In the genomic region with DNA sequence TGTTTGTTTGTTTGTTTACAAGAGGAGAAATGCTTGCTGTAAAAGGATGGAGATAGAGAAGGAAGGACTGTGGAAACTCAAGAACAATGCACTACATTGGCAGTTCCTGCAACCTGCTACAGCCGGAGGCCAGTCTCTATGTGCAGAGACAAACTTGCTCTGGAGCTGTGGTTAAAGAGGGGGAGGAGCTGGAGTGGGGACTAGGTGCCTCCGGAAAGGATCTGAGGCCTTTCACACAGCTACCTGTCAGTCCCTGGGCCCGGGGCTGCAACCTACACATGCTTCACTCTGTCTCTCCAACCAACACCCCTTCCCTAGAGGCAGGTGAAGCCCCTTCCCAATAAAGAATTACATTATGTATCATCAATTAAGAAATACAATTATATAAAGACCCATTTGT, we compare ENCODE assay signal across 1 cellular context.
A peak's percentile ranks its signal among the peaks of the same experiment; 100 is the strongest.
TF ChIP-seq lines count a peak whose summit lies in the region.

No MANE protein-coding gene starts in this region.

TF ChIP-seq in HepG2, 621 proteins besides CTCF, POLR2A, EP300 and RAD21 (continued from another document and continues in another):
- TF ChIP-seq, protein P1, sequence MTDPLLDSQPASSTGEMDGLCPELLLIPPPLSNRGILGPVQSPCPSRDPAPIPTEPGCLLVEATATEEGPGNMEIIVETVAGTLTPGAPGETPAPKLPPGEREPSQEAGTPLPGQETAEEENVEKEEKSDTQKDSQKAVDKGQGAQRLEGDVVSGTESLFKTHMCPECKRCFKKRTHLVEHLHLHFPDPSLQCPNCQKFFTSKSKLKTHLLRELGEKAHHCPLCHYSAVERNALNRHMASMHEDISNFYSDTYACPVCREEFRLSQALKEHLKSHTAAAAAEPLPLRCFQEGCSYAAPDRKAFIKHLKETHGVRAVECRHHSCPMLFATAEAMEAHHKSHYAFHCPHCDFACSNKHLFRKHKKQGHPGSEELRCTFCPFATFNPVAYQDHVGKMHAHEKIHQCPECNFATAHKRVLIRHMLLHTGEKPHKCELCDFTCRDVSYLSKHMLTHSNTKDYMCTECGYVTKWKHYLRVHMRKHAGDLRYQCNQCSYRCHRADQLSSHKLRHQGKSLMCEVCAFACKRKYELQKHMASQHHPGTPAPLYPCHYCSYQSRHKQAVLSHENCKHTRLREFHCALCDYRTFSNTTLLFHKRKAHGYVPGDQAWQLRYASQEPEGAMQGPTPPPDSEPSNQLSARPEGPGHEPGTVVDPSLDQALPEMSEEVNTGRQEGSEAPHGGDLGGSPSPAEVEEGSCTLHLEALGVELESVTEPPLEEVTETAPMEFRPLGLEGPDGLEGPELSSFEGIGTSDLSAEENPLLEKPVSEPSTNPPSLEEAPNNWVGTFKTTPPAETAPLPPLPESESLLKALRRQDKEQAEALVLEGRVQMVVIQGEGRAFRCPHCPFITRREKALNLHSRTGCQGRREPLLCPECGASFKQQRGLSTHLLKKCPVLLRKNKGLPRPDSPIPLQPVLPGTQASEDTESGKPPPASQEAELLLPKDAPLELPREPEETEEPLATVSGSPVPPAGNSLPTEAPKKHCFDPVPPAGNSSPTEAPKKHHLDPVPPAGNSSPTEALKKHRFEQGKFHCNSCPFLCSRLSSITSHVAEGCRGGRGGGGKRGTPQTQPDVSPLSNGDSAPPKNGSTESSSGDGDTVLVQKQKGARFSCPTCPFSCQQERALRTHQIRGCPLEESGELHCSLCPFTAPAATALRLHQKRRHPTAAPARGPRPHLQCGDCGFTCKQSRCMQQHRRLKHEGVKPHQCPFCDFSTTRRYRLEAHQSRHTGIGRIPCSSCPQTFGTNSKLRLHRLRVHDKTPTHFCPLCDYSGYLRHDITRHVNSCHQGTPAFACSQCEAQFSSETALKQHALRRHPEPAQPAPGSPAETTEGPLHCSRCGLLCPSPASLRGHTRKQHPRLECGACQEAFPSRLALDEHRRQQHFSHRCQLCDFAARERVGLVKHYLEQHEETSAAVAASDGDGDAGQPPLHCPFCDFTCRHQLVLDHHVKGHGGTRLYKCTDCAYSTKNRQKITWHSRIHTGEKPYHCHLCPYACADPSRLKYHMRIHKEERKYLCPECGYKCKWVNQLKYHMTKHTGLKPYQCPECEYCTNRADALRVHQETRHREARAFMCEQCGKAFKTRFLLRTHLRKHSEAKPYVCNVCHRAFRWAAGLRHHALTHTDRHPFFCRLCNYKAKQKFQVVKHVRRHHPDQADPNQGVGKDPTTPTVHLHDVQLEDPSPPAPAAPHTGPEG (CRISPR knock-in tag; IDR thresholded peaks at IDR 0.05): no peak
- TF ChIP-seq HOXD1 (CRISPR knock-in tag; IDR thresholded peaks at IDR 0.05): no peak
- no peak for TF ChIP-seq ZNF432 (CRISPR knock-in tag; IDR thresholded peaks at IDR 0.05; ENCODE audit: borderline replicate concordance)
- TF ChIP-seq HNRNPLL (IDR thresholded peaks at IDR 0.05; ENCODE audit: low read depth, low read length, poor library complexity, severe bottlenecking): no peak
- no peak for TF ChIP-seq ZIK1 (CRISPR knock-in tag; IDR thresholded peaks at IDR 0.05; ENCODE audit: borderline replicate concordance, low read depth)
- no peak for TF ChIP-seq ZNF879 (CRISPR knock-in tag; IDR thresholded peaks at IDR 0.05)
- TF ChIP-seq, protein P2, sequence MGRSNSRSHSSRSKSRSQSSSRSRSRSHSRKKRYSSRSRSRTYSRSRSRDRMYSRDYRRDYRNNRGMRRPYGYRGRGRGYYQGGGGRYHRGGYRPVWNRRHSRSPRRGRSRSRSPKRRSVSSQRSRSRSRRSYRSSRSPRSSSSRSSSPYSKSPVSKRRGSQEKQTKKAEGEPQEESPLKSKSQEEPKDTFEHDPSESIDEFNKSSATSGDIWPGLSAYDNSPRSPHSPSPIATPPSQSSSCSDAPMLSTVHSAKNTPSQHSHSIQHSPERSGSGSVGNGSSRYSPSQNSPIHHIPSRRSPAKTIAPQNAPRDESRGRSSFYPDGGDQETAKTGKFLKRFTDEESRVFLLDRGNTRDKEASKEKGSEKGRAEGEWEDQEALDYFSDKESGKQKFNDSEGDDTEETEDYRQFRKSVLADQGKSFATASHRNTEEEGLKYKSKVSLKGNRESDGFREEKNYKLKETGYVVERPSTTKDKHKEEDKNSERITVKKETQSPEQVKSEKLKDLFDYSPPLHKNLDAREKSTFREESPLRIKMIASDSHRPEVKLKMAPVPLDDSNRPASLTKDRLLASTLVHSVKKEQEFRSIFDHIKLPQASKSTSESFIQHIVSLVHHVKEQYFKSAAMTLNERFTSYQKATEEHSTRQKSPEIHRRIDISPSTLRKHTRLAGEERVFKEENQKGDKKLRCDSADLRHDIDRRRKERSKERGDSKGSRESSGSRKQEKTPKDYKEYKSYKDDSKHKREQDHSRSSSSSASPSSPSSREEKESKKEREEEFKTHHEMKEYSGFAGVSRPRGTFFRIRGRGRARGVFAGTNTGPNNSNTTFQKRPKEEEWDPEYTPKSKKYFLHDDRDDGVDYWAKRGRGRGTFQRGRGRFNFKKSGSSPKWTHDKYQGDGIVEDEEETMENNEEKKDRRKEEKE (IDR thresholded peaks at IDR 0.05): no peak
- peak; percentile 56; the same call in 1 of the 2 replicates for TF ChIP-seq ZNF331 (CRISPR knock-in tag; IDR thresholded peaks at IDR 0.05)
- 0 out of 2 replicates have a peak, but pooled peaks have one; percentile 36 for TF ChIP-seq ETV6 (CRISPR knock-in tag; conservative IDR thresholded peaks at IDR 0.05)
- no peak for TF ChIP-seq SRY (CRISPR knock-in tag; IDR thresholded peaks at IDR 0.05)
- TF ChIP-seq ZNF598 (CRISPR knock-in tag; IDR thresholded peaks at IDR 0.05; ENCODE audit: borderline replicate concordance): no peak
- no peak for TF ChIP-seq TBL1XR1 (IDR thresholded peaks at IDR 0.05; ENCODE audit: borderline replicate concordance, low read length, partially characterized antibody)
- TF ChIP-seq EEA1 (CRISPR knock-in tag; IDR thresholded peaks at IDR 0.05; ENCODE audit: borderline replicate concordance): no peak
- TF ChIP-seq MBD4 (IDR thresholded peaks at IDR 0.05; ENCODE audit: borderline replicate concordance, low read length): no peak
- no peak for TF ChIP-seq TRIM24 (CRISPR knock-in tag; IDR thresholded peaks at IDR 0.05)
- TF ChIP-seq, protein P3, sequence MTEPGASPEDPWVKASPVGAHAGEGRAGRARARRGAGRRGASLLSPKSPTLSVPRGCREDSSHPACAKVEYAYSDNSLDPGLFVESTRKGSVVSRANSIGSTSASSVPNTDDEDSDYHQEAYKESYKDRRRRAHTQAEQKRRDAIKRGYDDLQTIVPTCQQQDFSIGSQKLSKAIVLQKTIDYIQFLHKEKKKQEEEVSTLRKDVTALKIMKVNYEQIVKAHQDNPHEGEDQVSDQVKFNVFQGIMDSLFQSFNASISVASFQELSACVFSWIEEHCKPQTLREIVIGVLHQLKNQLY (CRISPR knock-in tag; IDR thresholded peaks at IDR 0.05): no peak
- no peak for TF ChIP-seq RBM39 (IDR thresholded peaks at IDR 0.05; ENCODE audit: low read depth, low read length, poor library complexity, severe bottlenecking)
- TF ChIP-seq ZNF644 (CRISPR knock-in tag; IDR thresholded peaks at IDR 0.05; ENCODE audit: low read depth): peak; percentile 62; the same call in 1 of the 2 replicates
- no peak for TF ChIP-seq ZNF776 (CRISPR knock-in tag; IDR thresholded peaks at IDR 0.05)
- TF ChIP-seq, protein P4, sequence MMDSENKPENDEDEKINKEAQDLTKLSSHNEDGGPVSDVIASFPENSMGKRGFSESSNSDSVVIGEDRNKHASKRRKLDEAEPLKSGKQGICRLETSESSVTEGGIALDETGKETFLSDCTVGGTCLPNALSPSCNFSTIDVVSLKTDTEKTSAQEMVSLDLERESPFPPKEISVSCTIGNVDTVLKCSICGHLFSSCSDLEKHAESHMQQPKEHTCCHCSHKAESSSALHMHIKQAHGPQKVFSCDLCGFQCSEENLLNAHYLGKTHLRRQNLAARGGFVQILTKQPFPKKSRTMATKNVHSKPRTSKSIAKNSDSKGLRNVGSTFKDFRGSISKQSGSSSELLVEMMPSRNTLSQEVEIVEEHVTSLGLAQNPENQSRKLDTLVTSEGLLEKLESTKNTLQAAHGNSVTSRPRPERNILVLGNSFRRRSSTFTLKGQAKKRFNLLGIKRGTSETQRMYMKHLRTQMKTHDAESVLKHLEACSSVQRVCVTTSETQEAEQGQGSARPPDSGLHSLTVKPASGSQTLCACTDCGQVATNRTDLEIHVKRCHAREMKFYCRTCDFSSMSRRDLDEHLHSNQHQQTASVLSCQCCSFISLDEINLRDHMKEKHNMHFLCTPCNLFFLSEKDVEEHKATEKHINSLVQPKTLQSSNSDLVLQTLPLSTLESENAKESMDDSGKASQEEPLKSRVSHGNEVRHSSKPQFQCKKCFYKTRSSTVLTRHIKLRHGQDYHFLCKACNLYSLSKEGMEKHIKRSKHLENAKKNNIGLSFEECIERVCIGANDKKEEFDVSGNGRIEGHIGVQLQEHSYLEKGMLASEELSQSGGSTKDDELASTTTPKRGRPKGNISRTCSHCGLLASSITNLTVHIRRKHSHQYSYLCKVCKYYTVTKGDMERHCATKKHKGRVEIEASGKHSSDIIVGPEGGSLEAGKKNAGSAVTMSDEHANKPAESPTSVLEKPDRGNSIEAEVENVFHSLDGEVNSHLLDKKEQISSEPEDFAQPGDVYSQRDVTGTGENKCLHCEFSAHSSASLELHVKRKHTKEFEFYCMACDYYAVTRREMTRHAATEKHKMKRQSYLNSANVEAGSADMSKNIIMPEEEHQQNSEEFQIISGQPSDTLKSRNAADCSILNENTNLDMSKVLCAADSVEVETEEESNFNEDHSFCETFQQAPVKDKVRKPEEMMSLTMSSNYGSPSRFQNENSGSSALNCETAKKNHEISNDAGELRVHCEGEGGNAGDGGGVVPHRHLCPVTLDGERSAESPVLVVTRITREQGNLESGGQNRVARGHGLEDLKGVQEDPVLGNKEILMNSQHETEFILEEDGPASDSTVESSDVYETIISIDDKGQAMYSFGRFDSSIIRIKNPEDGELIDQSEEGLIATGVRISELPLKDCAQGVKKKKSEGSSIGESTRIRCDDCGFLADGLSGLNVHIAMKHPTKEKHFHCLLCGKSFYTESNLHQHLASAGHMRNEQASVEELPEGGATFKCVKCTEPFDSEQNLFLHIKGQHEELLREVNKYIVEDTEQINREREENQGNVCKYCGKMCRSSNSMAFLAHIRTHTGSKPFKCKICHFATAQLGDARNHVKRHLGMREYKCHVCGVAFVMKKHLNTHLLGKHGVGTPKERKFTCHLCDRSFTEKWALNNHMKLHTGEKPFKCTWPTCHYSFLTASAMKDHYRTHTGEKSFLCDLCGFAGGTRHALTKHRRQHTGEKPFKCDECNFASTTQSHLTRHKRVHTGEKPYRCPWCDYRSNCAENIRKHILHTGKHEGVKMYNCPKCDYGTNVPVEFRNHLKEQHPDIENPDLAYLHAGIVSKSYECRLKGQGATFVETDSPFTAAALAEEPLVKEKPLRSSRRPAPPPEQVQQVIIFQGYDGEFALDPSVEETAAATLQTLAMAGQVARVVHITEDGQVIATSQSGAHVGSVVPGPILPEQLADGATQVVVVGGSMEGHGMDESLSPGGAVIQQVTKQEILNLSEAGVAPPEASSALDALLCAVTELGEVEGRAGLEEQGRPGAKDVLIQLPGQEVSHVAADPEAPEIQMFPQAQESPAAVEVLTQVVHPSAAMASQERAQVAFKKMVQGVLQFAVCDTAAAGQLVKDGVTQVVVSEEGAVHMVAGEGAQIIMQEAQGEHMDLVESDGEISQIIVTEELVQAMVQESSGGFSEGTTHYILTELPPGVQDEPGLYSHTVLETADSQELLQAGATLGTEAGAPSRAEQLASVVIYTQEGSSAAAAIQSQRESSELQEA (CRISPR knock-in tag; IDR thresholded peaks at IDR 0.05; ENCODE audit: not compliant biosample characterization): no peak
- TF ChIP-seq, protein P5, sequence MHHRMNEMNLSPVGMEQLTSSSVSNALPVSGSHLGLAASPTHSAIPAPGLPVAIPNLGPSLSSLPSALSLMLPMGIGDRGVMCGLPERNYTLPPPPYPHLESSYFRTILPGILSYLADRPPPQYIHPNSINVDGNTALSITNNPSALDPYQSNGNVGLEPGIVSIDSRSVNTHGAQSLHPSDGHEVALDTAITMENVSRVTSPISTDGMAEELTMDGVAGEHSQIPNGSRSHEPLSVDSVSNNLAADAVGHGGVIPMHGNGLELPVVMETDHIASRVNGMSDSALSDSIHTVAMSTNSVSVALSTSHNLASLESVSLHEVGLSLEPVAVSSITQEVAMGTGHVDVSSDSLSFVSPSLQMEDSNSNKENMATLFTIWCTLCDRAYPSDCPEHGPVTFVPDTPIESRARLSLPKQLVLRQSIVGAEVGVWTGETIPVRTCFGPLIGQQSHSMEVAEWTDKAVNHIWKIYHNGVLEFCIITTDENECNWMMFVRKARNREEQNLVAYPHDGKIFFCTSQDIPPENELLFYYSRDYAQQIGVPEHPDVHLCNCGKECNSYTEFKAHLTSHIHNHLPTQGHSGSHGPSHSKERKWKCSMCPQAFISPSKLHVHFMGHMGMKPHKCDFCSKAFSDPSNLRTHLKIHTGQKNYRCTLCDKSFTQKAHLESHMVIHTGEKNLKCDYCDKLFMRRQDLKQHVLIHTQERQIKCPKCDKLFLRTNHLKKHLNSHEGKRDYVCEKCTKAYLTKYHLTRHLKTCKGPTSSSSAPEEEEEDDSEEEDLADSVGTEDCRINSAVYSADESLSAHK (CRISPR knock-in tag; IDR thresholded peaks at IDR 0.05; ENCODE audit: borderline replicate concordance): no peak
- no peak for TF ChIP-seq KDM5B (CRISPR knock-in tag; IDR thresholded peaks at IDR 0.05; ENCODE audit: borderline replicate concordance)
- no peak for TF ChIP-seq ZNF614 (CRISPR knock-in tag; IDR thresholded peaks at IDR 0.05; ENCODE audit: borderline replicate concordance)
- no peak for TF ChIP-seq MTF2 (CRISPR knock-in tag; IDR thresholded peaks at IDR 0.05; ENCODE audit: borderline replicate concordance)
- no peak for TF ChIP-seq ADNP (CRISPR knock-in tag; IDR thresholded peaks at IDR 0.05)
- TF ChIP-seq, protein P6, sequence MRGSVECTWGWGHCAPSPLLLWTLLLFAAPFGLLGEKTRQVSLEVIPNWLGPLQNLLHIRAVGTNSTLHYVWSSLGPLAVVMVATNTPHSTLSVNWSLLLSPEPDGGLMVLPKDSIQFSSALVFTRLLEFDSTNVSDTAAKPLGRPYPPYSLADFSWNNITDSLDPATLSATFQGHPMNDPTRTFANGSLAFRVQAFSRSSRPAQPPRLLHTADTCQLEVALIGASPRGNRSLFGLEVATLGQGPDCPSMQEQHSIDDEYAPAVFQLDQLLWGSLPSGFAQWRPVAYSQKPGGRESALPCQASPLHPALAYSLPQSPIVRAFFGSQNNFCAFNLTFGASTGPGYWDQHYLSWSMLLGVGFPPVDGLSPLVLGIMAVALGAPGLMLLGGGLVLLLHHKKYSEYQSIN (CRISPR knock-in tag; IDR thresholded peaks at IDR 0.05; ENCODE audit: borderline replicate concordance): no peak
- TF ChIP-seq YEATS4 (CRISPR knock-in tag; IDR thresholded peaks at IDR 0.05; ENCODE audit: borderline replicate concordance): no peak
- TF ChIP-seq CBFB (CRISPR knock-in tag; IDR thresholded peaks at IDR 0.05): peak; percentile 46; the same call in 1 of the 2 replicates
- no peak for TF ChIP-seq CREB1 (IDR thresholded peaks at IDR 0.05)
- TF ChIP-seq CREB1 (CRISPR knock-in tag; IDR thresholded peaks at IDR 0.05): no peak
- no peak for TF ChIP-seq ZNF570 (CRISPR knock-in tag; IDR thresholded peaks at IDR 0.05; ENCODE audit: borderline replicate concordance)
